Comparison of ENCODE assay signal across 8 cellular contexts in the genomic region with DNA sequence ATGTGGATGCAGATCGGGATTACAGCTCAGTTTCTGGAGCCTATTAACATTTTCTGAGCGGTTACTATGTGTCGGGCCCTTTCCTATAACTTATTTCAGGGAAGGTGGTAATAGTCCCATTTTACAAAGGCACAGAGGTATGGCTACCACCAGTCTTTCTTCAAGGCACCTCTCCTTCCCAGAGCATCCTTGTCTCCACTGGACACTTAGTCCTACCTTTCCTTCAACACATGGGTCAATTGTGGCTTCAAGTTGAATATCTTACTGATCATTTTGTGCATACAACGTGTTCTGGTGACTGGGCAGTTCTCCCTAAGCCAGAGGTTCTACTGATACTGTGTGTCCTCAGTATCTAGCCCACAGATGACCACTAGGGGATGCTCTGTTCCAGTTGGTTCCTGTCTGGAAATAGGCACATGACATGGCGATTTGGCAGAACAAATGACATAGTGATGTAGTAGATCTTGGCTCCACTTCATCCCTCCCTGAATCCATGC.
DNase-seq lines count a peak whose midpoint lies in the region; ATAC-seq and TF ChIP-seq lines count a peak whose summit lies in the region.

No MANE protein-coding gene starts in this region.

- no peak overlapping the region for H3K4ac ChIP-seq in trophoblast cell (ENCODE audit: low read depth, low read length)

- H2AK5ac ChIP-seq in trophoblast cell (ENCODE audit: low read length) = no peak overlapping the region

- POLR2A ChIA-PET in OCI-LY7 (lab: Charles Lee) = no interaction called here

- H2BK120ac ChIP-seq in trophoblast cell (ENCODE audit: insufficient read depth, low read length, poor library complexity) = no peak overlapping the region

- no peak overlapping the region for H4K91ac ChIP-seq in trophoblast cell (ENCODE audit: low read depth, low read length)

- H3K4me1 ChIP-seq in BLaER1 = peaks cover 19% of the 10 kb centered on the region
- H3K4me1 ChIP-seq in OCI-LY7 (ENCODE audit: insufficient read depth, low read length, poor library complexity, severe bottlenecking) = peaks cover 6% of the 10 kb centered on the region
- H3K4me1 ChIP-seq in trophoblast cell (ENCODE audit: control insufficient read depth in 1 of 2, insufficient read depth in 2 of 2, low read length in 2 of 2) = peaks cover 0 to 2% of the 10 kb centered on the region in 2 experiments

- no peak overlapping the region for H3K23ac ChIP-seq in trophoblast cell (ENCODE audit: low read length)

- no TSS peak for BruUV-seq in OCI-LY7 (replicated peaks; lab: Mats Ljungman, UMichigan)

- no peak overlapping the region for H2BK12ac ChIP-seq in trophoblast cell (ENCODE audit: low read length)

- CTCF ChIA-PET in OCI-LY7 (lab: Charles Lee; ENCODE audit: unreplicated experiment) = no interaction called here

- H2AFZ ChIP-seq in OCI-LY7 (ENCODE audit: low read length) = 0 out of 2 replicates have a peak overlapping the region, but pooled peaks have one; percentile 23
- no peak overlapping the region for H2AFZ ChIP-seq in trophoblast cell (ENCODE audit: insufficient read depth, low read length, poor library complexity)

- H3K4me3 ChIP-seq in BLaER1 (no peak overlapping the region), HL-60 (replicated peaks; ENCODE audit: insufficient read depth, low read length) (no peak overlapping the region), OCI-LY7 (ENCODE audit: low read depth, low read length, poor library complexity, severe bottlenecking) (no peak overlapping the region), foreskin fibroblast (ENCODE audit: low read depth in 1 of 2, low read length in 2 of 2) (no peak overlapping the region), trophoblast cell (ENCODE audit: low read depth, low read length) (no peak overlapping the region)

- H3K27ac ChIP-seq in BLaER1 (no peak overlapping the region), HL-60 (replicated peaks) (no peak overlapping the region), OCI-LY7 (ENCODE audit: low read depth, low read length, poor library complexity, severe bottlenecking) (no peak overlapping the region), trophoblast cell (ENCODE audit: low read depth, low read length) (no peak overlapping the region)

- peak; percentile 56 to 77 for DNase-seq in HL-60 (ENCODE audit: low read depth in 1 of 2, low spot score in 1 of 2)
- DNase-seq in OCI-LY7 (ENCODE audit: low spot score) = peak; percentile 69
- peak; percentile 57 to 67 for DNase-seq in activated T-cell treated with anti-CD3 and anti-CD28 coated beads, Interleukin-2, amount 50 U/mL, for 48 hours
- peak; percentile 80 to 91 for DNase-seq in foreskin fibroblast
- DNase-seq in trophoblast cell = peak; percentile 79 to 93
- DNase-seq in posterior cingulate gyrus = no peak

- H2BK5ac ChIP-seq in trophoblast cell (ENCODE audit: low read depth, low read length, poor library complexity) = no peak overlapping the region

- H3K9me3 ChIP-seq in BLaER1 (no peaks in the 10 kb centered on the region), OCI-LY7 (ENCODE audit: low read length) (0 out of 2 replicates have a peak, but pooled peaks cover under 1% of the 10 kb centered on the region), trophoblast cell (ENCODE audit: insufficient read depth, low read depth, low read length) (no peaks in the 10 kb centered on the region)

- H4K12ac ChIP-seq in trophoblast cell (ENCODE audit: low read depth, low read length) = no peak overlapping the region

- H3K9me2 ChIP-seq in OCI-LY7 (ENCODE audit: insufficient read depth, low read length) = no peaks in the 10 kb centered on the region

- WGBS in trophoblast cell (ENCODE audit: extremely low coverage, insufficient coverage, insufficient read length) = no CpG with 5 or more reads among the region's 5 CpGs

- H4K8ac ChIP-seq in trophoblast cell (ENCODE audit: low read depth, low read length) = no peak overlapping the region

- no peak overlapping the region for H3K18ac ChIP-seq in trophoblast cell (ENCODE audit: low read length)

- no peaks in the 10 kb centered on the region for H3K79me2 ChIP-seq in OCI-LY7 (ENCODE audit: insufficient read depth, low read depth, low read length)
- H3K79me2 ChIP-seq in trophoblast cell (ENCODE audit: control insufficient read depth, insufficient read depth, low read length, poor library complexity) = no peaks in the 10 kb centered on the region

- no peak overlapping the region for H3K9ac ChIP-seq in BLaER1
- no peak overlapping the region for H3K9ac ChIP-seq in trophoblast cell (ENCODE audit: low read length)

- peak; percentile 63 for ATAC-seq in GM19328 (IDR thresholded peaks at IDR 0.05; ENCODE audit: unreplicated experiment)

- H3K36me3 ChIP-seq in BLaER1 (no peaks in the 10 kb centered on the region), OCI-LY7 (ENCODE audit: insufficient read depth, low read length) (peaks cover under 1% of the 10 kb centered on the region; the same call in 1 of the 2 replicates), trophoblast cell (ENCODE audit: control insufficient read depth in 1 of 2, insufficient read depth in 2 of 2, low read length in 2 of 2) (no peaks in the 10 kb centered on the region)

- H3K27me3 ChIP-seq in BLaER1 = no peaks in the 10 kb centered on the region
- H3K27me3 ChIP-seq in HL-60 (ENCODE audit: insufficient read depth, poor library complexity, severe bottlenecking) = no peaks in the 10 kb centered on the region
- H3K27me3 ChIP-seq in trophoblast cell (ENCODE audit: insufficient read depth, low read length) = no peaks in the 10 kb centered on the region

- H4K20me1 ChIP-seq in BLaER1 (no peaks in the 10 kb centered on the region), OCI-LY7 (ENCODE audit: insufficient read depth, low read length) (no peaks in the 10 kb centered on the region)

- no peaks in the 10 kb centered on the region for H3K79me1 ChIP-seq in trophoblast cell (ENCODE audit: low read length)

- TF ChIP-seq CTCF in HL-60 (IDR thresholded peaks at IDR 0.05; ENCODE audit: insufficient read depth, low read length) (peak; percentile 77), OCI-LY7 (conservative IDR thresholded peaks at IDR 0.05; ENCODE audit: low read length) (peak; percentile 68), foreskin fibroblast (IDR thresholded peaks at IDR 0.05; ENCODE audit: low read depth, low read length) (peak; percentile 80)

- no peak overlapping the region for H3K14ac ChIP-seq in trophoblast cell (ENCODE audit: low read length)

- intact Hi-C loops in OCI-LY7 (cut with micrococcal nuclease; ENCODE audit: unreplicated experiment) = loop anchor here (1.0 to 5.0 kb wide), 3 partner anchors 63 to 290 kb away; no protein-coding TSS in a partner anchor
- intact Hi-C loops in posterior cingulate gyrus (cut with DNase I) = loop anchor here (5.0 kb wide), 1 partner anchor 165 kb away; no protein-coding TSS in a partner anchor

- H3K4me2 ChIP-seq in BLaER1 = 0 out of 2 replicates have a peak overlapping the region, but pooled peaks have one; percentile 25
- H3K4me2 ChIP-seq in OCI-LY7 (ENCODE audit: low read length) = no peak overlapping the region
- no peak overlapping the region for H3K4me2 ChIP-seq in trophoblast cell (ENCODE audit: low read length)

Comparison
In these comparisons a context has a peak if more than half of its experiments do, and no peak if none do; other contexts are left out.
1. DNase-seq: peak in HL-60 (2 of 2), OCI-LY7 (single experiment), activated T-cell treated with anti-CD3 and anti-CD28 coated beads, Interleukin-2, amount 50 U/mL, for 48 hours (2 of 2), foreskin fibroblast (2 of 2) and trophoblast cell (2 of 2); none in posterior cingulate gyrus (0 of 10).
2. Peak in every context shown above with its lines, with median percentiles within 50 percentile points of each other: CTCF ChIP-seq.